Comparison of ENCODE assay signal across 22 cellular contexts in genomic region chr14:60482743-60483142, GRCh38. TPM values are rescaled to one million over a fixed set of nuclear protein-coding genes. Genes with fewer than 3 reads are reported as not detected.
DNase-seq lines count a peak whose midpoint lies in the region; ATAC-seq, FAIRE-seq and TF ChIP-seq lines count a peak whose summit lies in the region.
"Had no signal": no experiment of that assay in that cellular context is flagged by ENCODE, and none has a peak within 500 bp of the region (broad histone marks: within the 10 kb centered on the region; RNA-seq: fewer than 3 reads in every experiment).

No MANE protein-coding gene starts in this region.

- no peak overlapping the region for H2AFZ ChIP-seq in HepG2 (ENCODE audit: low read length)
- H2AFZ ChIP-seq: GM23338 had no signal

- TF ChIP-seq POLR2A in HepG2 (IDR thresholded peaks at IDR 0.05; ENCODE audit: insufficient read depth in 1 of 2, low read depth in 2 of 2, low read length in 2 of 2) = no peak
- no peak for TF ChIP-seq POLR2A in right lobe of liver (IDR thresholded peaks at IDR 0.05)

- no peak for ATAC-seq in HepG2
- no peak for ATAC-seq in right lobe of liver
- ATAC-seq in HG02763 (IDR thresholded peaks at IDR 0.05; ENCODE audit: unreplicated experiment) = no peak
- ATAC-seq: activated T-cell treated with anti-CD3 and anti-CD28 coated beads, Interleukin-2, amount 50 U/mL, for 72 hours; GM23338; left lung; right cardiac atrium had no signal

- FAIRE-seq in HepG2 (lab: Jason Lieb, UNC) = no peak

- no peaks in the 10 kb centered on the region for H3K4me1 ChIP-seq in HepG2 (ENCODE audit: insufficient read depth, low read length)
- no peaks in the 10 kb centered on the region for H3K4me1 ChIP-seq in right lobe of liver

- no peaks in the 10 kb centered on the region for H4K20me1 ChIP-seq in HepG2 (ENCODE audit: insufficient read depth, low read length)

- POLR2A ChIA-PET in HepG2 (lab: Yijun Ruan, JAX) = no interaction called here

- in situ Hi-C loops in HepG2 (cut with HindIII; ENCODE audit: extremely low pct_ligation_motif_present, low pct_unique_long_range_greater_than_20kb) = no loop called here

- no peak overlapping the region for H3K27ac ChIP-seq in HepG2 (ENCODE audit: extremely low read length, insufficient read depth, low read length)
- H3K27ac ChIP-seq in right lobe of liver = no peak overlapping the region
- H3K27ac ChIP-seq: left lung, tibial artery had no signal

- TF ChIP-seq RAD21 in HepG2 (CRISPR knock-in tag; IDR thresholded peaks at IDR 0.05) = no peak

- H3K4me3 ChIP-seq in HepG2 (replicated peaks in 1 of 3; ENCODE audit: insufficient read depth in 1 of 3, low read depth in 2 of 3, low read length in 3 of 3) (no peak overlapping the region), right lobe of liver (no peak overlapping the region), choroid plexus epithelial cell (ENCODE audit: low read depth, low read length) (no peak overlapping the region)
- H3K4me3 ChIP-seq: GM23338, left lung, tibial artery had no signal

- CTCF ChIA-PET in HepG2 (lab: Yijun Ruan, JAX; ENCODE audit: low intra/inter-chr PET ratio, low total read pairs) = no interaction called here

- no peak overlapping the region for H3K4me2 ChIP-seq in HepG2 (ENCODE audit: low read depth, low read length)
- H3K4me2 ChIP-seq: GM23338 had no signal

- no peaks in the 10 kb centered on the region for H3K79me2 ChIP-seq in HepG2 (ENCODE audit: insufficient read depth, low read length)

- TF ChIP-seq CTCF in HepG2 (CRISPR knock-in tag; IDR thresholded peaks at IDR 0.05) = no peak
- no peak for TF ChIP-seq CTCF in right lobe of liver (IDR thresholded peaks at IDR 0.05)
- TF ChIP-seq CTCF in choroid plexus epithelial cell (conservative IDR thresholded peaks at IDR 0.05; ENCODE audit: low read depth, low read length) = no peak

- H3K27me3 ChIP-seq in HepG2 (ENCODE audit: control insufficient read depth in 1 of 2, insufficient read depth in 2 of 2, low read length in 2 of 2) (0 out of 5 replicates have a peak, but pooled peaks cover 0 to 2% of the 10 kb centered on the region in 2 experiments), right lobe of liver (peaks cover 0 to 12% of the 10 kb centered on the region in 2 donors)

- no peak for TF ChIP-seq EP300 in HepG2 (IDR thresholded peaks at IDR 0.05; ENCODE audit: low read depth in 2 of 2, low read length in 2 of 2)
- no peak for TF ChIP-seq EP300 in HepG2 (CRISPR knock-in tag; IDR thresholded peaks at IDR 0.05; ENCODE audit: borderline replicate concordance)

- intact Hi-C loops in HepG2 (cut with micrococcal nuclease; ENCODE audit: unreplicated experiment) = no loop called here
- intact Hi-C loops in right lobe of liver (cut with DNase I) = no loop called here

- DNase-seq in HepG2 (ENCODE audit: low spot score) = peak; percentile 1
- DNase-seq in right lobe of liver = no peak
- peak; percentile 9 for DNase-seq in NCI-H748 treated with DMSO at 0.1 percent for 48 hours (lab: John Stamatoyannopoulos, UW)
- peak; percentile 1 for DNase-seq in choroid plexus epithelial cell (ENCODE audit: low read depth)
- no peak for DNase-seq in cerebellar nuclear complex (lab: John Stamatoyannopoulos, UW)
- DNase-seq in hepatic stellate cell (ENCODE audit: low spot score) = no peak
- no peak for DNase-seq in activated CD4-positive, alpha-beta T cell treated with anti-CD3 and anti-CD28 coated beads, Interleukin-2, amount 50 U/mL, for 48 hours
- DNase-seq: activated B cell treated with CpG ODN at 0.5 μM for 24 hours; activated T-cell treated with anti-CD3 and anti-CD28 coated beads, Interleukin-2, amount 50 U/mL, for 72 hours; DMS79 treated with DMSO at 0.1 percent for 48 hours; KBM-7; left lung; NCI-H1092 treated with DMSO at 0.1 percent for 48 hours; occipital lobe; right cardiac atrium; stimulated activated naive CD4-positive, alpha-beta T cell; tibial artery had no signal

- no peaks in the 10 kb centered on the region for H3K36me3 ChIP-seq in HepG2 (replicated peaks in 1 of 2; ENCODE audit: control insufficient read depth in 1 of 2, insufficient read depth in 2 of 2, low read length in 2 of 2)
- no peaks in the 10 kb centered on the region for H3K36me3 ChIP-seq in right lobe of liver
- H3K36me3 ChIP-seq: left lung, tibial artery had no signal

- no peak overlapping the region for H3K9ac ChIP-seq in HepG2 (ENCODE audit: insufficient read depth, low read depth, low read length)

- BruUV-seq in HepG2 (replicated peaks; lab: Mats Ljungman, UMichigan) = no TSS peak

- H3K9me3 ChIP-seq in HepG2 (ENCODE audit: low read length) (no peaks in the 10 kb centered on the region), right lobe of liver (no peaks in the 10 kb centered on the region)

- WGBS in HepG2 (ENCODE audit: low lambda C conversion rate) = 12% methylated on average over 1 of the region's 1 CpG
- 30% methylated on average over 1 of the region's 1 CpG for WGBS in right lobe of liver (ENCODE audit: insufficient coverage, low coverage, low lambda C conversion rate, missing lambda C conversion rate)

TF ChIP-seq in HepG2, 621 proteins besides CTCF, POLR2A, EP300 and RAD21 (continues in another document):
- TF ChIP-seq ZNF737 (CRISPR knock-in tag; IDR thresholded peaks at IDR 0.05; ENCODE audit: borderline replicate concordance) (no peak), ZBTB46 (CRISPR knock-in tag; IDR thresholded peaks at IDR 0.05; ENCODE audit: borderline replicate concordance) (no peak), ISX (CRISPR knock-in tag; conservative IDR thresholded peaks at IDR 0.05) (no peak), ZNF598 (CRISPR knock-in tag; IDR thresholded peaks at IDR 0.05; ENCODE audit: borderline replicate concordance) (no peak), ZNF33A (CRISPR knock-in tag; IDR thresholded peaks at IDR 0.05; ENCODE audit: borderline replicate concordance) (no peak)

RNA-seq across cellular contexts. Expression of gene C14orf39, which starts 3.1 kb away (rescaled TPM):
- total RNA-seq in HepG2 (2016; rRNA removed; fragmentation: Illumina TruSeq; extraction: Trizol) (not detected in 2 replicates), right lobe of liver (not detected)
- total RNA-seq in HepG2 (2016; cell fraction: cytosol; rRNA removed; fragmentation: Illumina TruSeq; extraction: Trizol; ENCODE audit: low read depth) = 0.26 and 0.30 TPM in 2 replicates
- 0.17 TPM in 1 of 2 replicates, not detected in the other for total RNA-seq in HepG2 (2016; cell fraction: insoluble cytoplasmic fraction; rRNA removed; fragmentation: Illumina TruSeq; extraction: Trizol)
- total RNA-seq in HepG2 (2016; cell fraction: membrane; rRNA removed; fragmentation: Illumina TruSeq; extraction: Trizol) = 0.10 and 0.22 TPM in 2 replicates
- total RNA-seq in HepG2 (2016; cell fraction: nucleus; rRNA removed; fragmentation: Illumina TruSeq; extraction: Trizol) = 0.25 TPM in 1 of 2 replicates, not detected in the other
- polyA plus RNA-seq in HepG2 (2011; rRNA removed) = not detected in 2 replicates
- not detected in 2 replicates for polyA plus RNA-seq in HepG2 (2011; cell fraction: cytosol; rRNA removed)
- 0.05 TPM in 1 of 2 replicates, not detected in the other for polyA plus RNA-seq in HepG2 (2011; cell fraction: nucleus; rRNA removed)
- not detected in 2 replicates for polyA plus RNA-seq in HepG2 (2012)
- polyA plus RNA-seq in HepG2 (2016; cell fraction: cytosol; fragmentation: Illumina TruSeq; extraction: Trizol; ENCODE audit: low read depth) = not detected in 2 replicates
- polyA plus RNA-seq in HepG2 (2016; cell fraction: insoluble cytoplasmic fraction; fragmentation: Illumina TruSeq; extraction: Trizol; ENCODE audit: low read depth) = not detected in 2 replicates
- not detected in 2 replicates for polyA plus RNA-seq in HepG2 (2016; cell fraction: membrane; fragmentation: Illumina TruSeq; extraction: Trizol; ENCODE audit: low read depth)
- polyA plus RNA-seq in HepG2 (2016; cell fraction: nucleus; fragmentation: Illumina TruSeq; extraction: Trizol; ENCODE audit: insufficient read depth, low read depth) = 0.20 and 0.42 TPM in 2 replicates
- not detected in 2 replicates for polyA minus RNA-seq in HepG2 (2011; rRNA and poly(A)+ RNA removed; ENCODE audit: low replicate concordance)
- polyA minus RNA-seq in HepG2 (2011; cell fraction: cytosol; rRNA and poly(A)+ RNA removed) = not detected in 2 replicates
- not detected in 2 replicates for polyA minus RNA-seq in HepG2 (2011; cell fraction: nucleus; rRNA and poly(A)+ RNA removed)
- total RNA-seq: activated B cell treated with CpG ODN at 0.5 μM for 24 hours; activated T-cell treated with anti-CD3 and anti-CD28 coated beads, Interleukin-2, amount 50 U/mL, for 72 hours; glomerular endothelial cell; left lung; occipital lobe; right cardiac atrium had no signal
- polyA plus RNA-seq: CD14-positive monocyte, esophagus, right cardiac atrium had no signal

RNA-seq across cellular contexts. Expression of gene SIX6, which starts 26.2 kb away (rescaled TPM):
- total RNA-seq in HepG2 (2016; rRNA removed; fragmentation: Illumina TruSeq; extraction: Trizol) (not detected in 2 replicates), right lobe of liver (not detected)
- not detected in 2 replicates for total RNA-seq in HepG2 (2016; cell fraction: cytosol; rRNA removed; fragmentation: Illumina TruSeq; extraction: Trizol; ENCODE audit: low read depth)
- total RNA-seq in HepG2 (2016; cell fraction: insoluble cytoplasmic fraction; rRNA removed; fragmentation: Illumina TruSeq; extraction: Trizol) = not detected in 2 replicates
- total RNA-seq in HepG2 (2016; cell fraction: membrane; rRNA removed; fragmentation: Illumina TruSeq; extraction: Trizol) = not detected in 2 replicates
- total RNA-seq in HepG2 (2016; cell fraction: nucleus; rRNA removed; fragmentation: Illumina TruSeq; extraction: Trizol) = not detected in 2 replicates
- polyA plus RNA-seq in HepG2 (2011; rRNA removed) = not detected in 2 replicates
- polyA plus RNA-seq in HepG2 (2011; cell fraction: cytosol; rRNA removed) = not detected in 2 replicates
- not detected in 2 replicates for polyA plus RNA-seq in HepG2 (2011; cell fraction: nucleus; rRNA removed)
- polyA plus RNA-seq in HepG2 (2012) = not detected in 2 replicates
- not detected in 2 replicates for polyA plus RNA-seq in HepG2 (2016; cell fraction: cytosol; fragmentation: Illumina TruSeq; extraction: Trizol; ENCODE audit: low read depth)
- polyA plus RNA-seq in HepG2 (2016; cell fraction: insoluble cytoplasmic fraction; fragmentation: Illumina TruSeq; extraction: Trizol; ENCODE audit: low read depth) = not detected in 2 replicates
- not detected in 2 replicates for polyA plus RNA-seq in HepG2 (2016; cell fraction: membrane; fragmentation: Illumina TruSeq; extraction: Trizol; ENCODE audit: low read depth)
- polyA plus RNA-seq in HepG2 (2016; cell fraction: nucleus; fragmentation: Illumina TruSeq; extraction: Trizol; ENCODE audit: insufficient read depth, low read depth) = not detected in 2 replicates
- polyA minus RNA-seq in HepG2 (2011; rRNA and poly(A)+ RNA removed; ENCODE audit: low replicate concordance) = not detected in 2 replicates
- not detected in 2 replicates for polyA minus RNA-seq in HepG2 (2011; cell fraction: cytosol; rRNA and poly(A)+ RNA removed)
- not detected in 2 replicates for polyA minus RNA-seq in HepG2 (2011; cell fraction: nucleus; rRNA and poly(A)+ RNA removed)
- total RNA-seq: activated B cell treated with CpG ODN at 0.5 μM for 24 hours; activated T-cell treated with anti-CD3 and anti-CD28 coated beads, Interleukin-2, amount 50 U/mL, for 72 hours; glomerular endothelial cell; GM23338; left lung; occipital lobe; right cardiac atrium had no signal
- polyA plus RNA-seq: CD14-positive monocyte, esophagus, right cardiac atrium had no signal

Comparison
In these comparisons a context has a peak if more than half of its experiments do, and no peak if none do; other contexts are left out.
1. DNase-seq: peak in HepG2 (single experiment), NCI-H748 treated with DMSO at 0.1 percent for 48 hours (single experiment) and choroid plexus epithelial cell (single experiment); none in right lobe of liver (0 of 3), cerebellar nuclear complex (0 of 2), hepatic stellate cell (single experiment) and activated CD4-positive, alpha-beta T cell treated with anti-CD3 and anti-CD28 coated beads, Interleukin-2, amount 50 U/mL, for 48 hours (0 of 2).